29 cellular contexts compared by ENCODE assay signal in genomic region chr10:105725007-105725406, GRCh38.
"Had no signal": no experiment of that assay in that cellular context is flagged by ENCODE, and none has a peak within 500 bp of the region (broad histone marks: within the 10 kb centered on the region; RNA-seq: fewer than 3 reads in every experiment).

No MANE protein-coding gene starts in this region.

- DNase-seq: colonic mucosa; cortex of kidney; dermis blood vessel endothelial cell; dorsolateral prefrontal cortex; effector CD4-positive, alpha-beta T cell; effector CD8-positive, alpha-beta T cell; effector memory CD4-positive, alpha-beta T cell; effector memory CD8-positive, alpha-beta T cell; endodermal cell; erythroblast; esophagus squamous epithelium; foreskin fibroblast; foreskin keratinocyte; foreskin melanocyte; gastrocnemius medialis; glutamatergic neuron; head of caudate nucleus; heart left ventricle; heart right ventricle had no signal

- H3K27me3 ChIP-seq: colonic mucosa, esophagus squamous epithelium, foreskin keratinocyte, gastrocnemius medialis, gastroesophageal sphincter, heart left ventricle, heart right ventricle, hepatocyte had no signal

- H3K27ac Mint-ChIP-seq: dendritic cell treated with granulocyte-macrophage colony-stimulating factor and Interleukin-4, amounts not matched to agents 40 ng/mL and 50 ng/mL, for 4 days; effector memory CD8-positive, alpha-beta T cell; endodermal cell had no signal

- H3K36me3 ChIP-seq: colonic mucosa, esophagus squamous epithelium, gastrocnemius medialis, gastroesophageal sphincter, heart left ventricle, heart right ventricle had no signal

- H3K9me3 Mint-ChIP-seq: dendritic cell treated with granulocyte-macrophage colony-stimulating factor and Interleukin-4, amounts not matched to agents 40 ng/mL and 50 ng/mL, for 4 days; endodermal cell had no signal

- FAIRE-seq: colon, endometrium, endothelial cell of umbilical vein, frontal cortex had no signal

- H3K79me2 ChIP-seq: hepatocyte had no signal

- H2AFZ ChIP-seq: hepatocyte had no signal

- H3K4me1 ChIP-seq: colonic mucosa, esophagus squamous epithelium, foreskin keratinocyte, gastrocnemius medialis, gastroesophageal sphincter, heart left ventricle, heart right ventricle had no signal

- H3K4me2 ChIP-seq: hepatocyte had no signal

- H3K27me3 Mint-ChIP-seq: dendritic cell treated with granulocyte-macrophage colony-stimulating factor and Interleukin-4, amounts not matched to agents 40 ng/mL and 50 ng/mL, for 4 days; effector memory CD8-positive, alpha-beta T cell had no signal

- H3K4me3 ChIP-seq: colonic mucosa, coronary artery, dorsolateral prefrontal cortex, esophagus squamous epithelium, gastrocnemius medialis, gastroesophageal sphincter, heart left ventricle, heart right ventricle, hepatocyte had no signal

- H3K9me3 ChIP-seq: colonic mucosa, esophagus squamous epithelium, gastrocnemius medialis, gastroesophageal sphincter, heart left ventricle, heart right ventricle had no signal

- H3K4me3 Mint-ChIP-seq: dendritic cell treated with granulocyte-macrophage colony-stimulating factor and Interleukin-4, amounts not matched to agents 40 ng/mL and 50 ng/mL, for 4 days; effector memory CD8-positive, alpha-beta T cell; endodermal cell had no signal

- ATAC-seq: effector memory CD8-positive, alpha-beta T cell; esophagus mucosa; foreskin keratinocyte; gastrocnemius medialis; gastroesophageal sphincter; heart left ventricle; heart right ventricle had no signal

- H3K27ac ChIP-seq: colonic mucosa, coronary artery, dorsolateral prefrontal cortex, epithelial cell of prostate, esophagus squamous epithelium, foreskin keratinocyte, gastrocnemius medialis, gastroesophageal sphincter, heart left ventricle, heart right ventricle, hepatocyte had no signal
